Comparison of ENCODE assay signal across 8 cellular contexts in the genomic region with DNA sequence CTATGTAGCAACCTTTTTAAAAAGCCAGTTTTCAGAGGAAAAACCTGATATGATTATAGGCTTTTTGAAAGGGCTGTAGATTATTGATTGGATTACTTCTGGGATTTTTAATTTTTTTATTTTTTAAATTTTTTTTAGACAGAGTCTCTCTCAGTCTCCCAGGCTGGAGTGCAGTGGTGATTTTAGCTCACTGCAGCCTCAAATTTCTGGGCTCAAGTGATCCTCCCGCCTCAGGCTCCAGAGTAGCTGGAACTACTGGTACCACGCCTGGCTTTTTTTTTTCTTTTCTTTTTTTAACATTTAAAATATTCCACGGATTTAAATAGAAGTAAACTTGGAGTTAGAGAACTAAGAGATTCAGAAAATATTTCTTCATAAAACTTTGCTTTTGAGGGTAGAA. TPM values are rescaled to one million over a fixed set of nuclear protein-coding genes. Genes with fewer than 3 reads are reported as not detected.
DNase-seq lines count a peak whose midpoint lies in the region; TF ChIP-seq lines count a peak whose summit lies in the region.

No MANE protein-coding gene starts in this region.

- peaks cover 27% of the 10 kb centered on the region for H3K4me1 Mint-ChIP-seq in activated naive CD4-positive, alpha-beta T cell treated with anti-CD3 and anti-CD28 coated beads, Interleukin-2, amount 10 ng/mL, durations not matched to agents 7 days and 5 days
- peaks cover 3% of the 10 kb centered on the region for H3K4me1 Mint-ChIP-seq in glutamatergic neuron (ENCODE audit: low read depth, unreplicated experiment)

- no peaks in the 10 kb centered on the region for H3K27me3 Mint-ChIP-seq in activated naive CD4-positive, alpha-beta T cell treated with anti-CD3 and anti-CD28 coated beads, Interleukin-2, amount 10 ng/mL, durations not matched to agents 7 days and 5 days
- H3K27me3 Mint-ChIP-seq in glutamatergic neuron (ENCODE audit: unreplicated experiment), result no peaks in the 10 kb centered on the region

- no peak for DNase-seq in activated naive CD4-positive, alpha-beta T cell treated with anti-CD3 and anti-CD28 coated beads, Interleukin-2, amount 10 ng/mL, durations not matched to agents 7 days and 5 days
- no peak for DNase-seq in activated naive CD4-positive, alpha-beta T cell treated with anti-CD3 and anti-CD28 coated beads, Interleukin-2, amount 50 U/mL, for 16 hours
- DNase-seq in WERI-Rb-1 (no peak), glutamatergic neuron (no peak), EL (no peak), NCI-H1436 treated with DMSO at 0.1 percent for 48 hours (lab: John Stamatoyannopoulos, UW) (no peak), GM19238 (ENCODE audit: insufficient read length, low spot score) (no peak)

- peak overlapping the region; percentile 89 for H3K27ac Mint-ChIP-seq in activated naive CD4-positive, alpha-beta T cell treated with anti-CD3 and anti-CD28 coated beads, Interleukin-2, amount 10 ng/mL, durations not matched to agents 7 days and 5 days
- H3K27ac Mint-ChIP-seq in glutamatergic neuron (ENCODE audit: unreplicated experiment), result no peak overlapping the region

- H3K27me3 ChIP-seq in WERI-Rb-1 (ENCODE audit: insufficient read depth, low read depth, severe bottlenecking) (no peaks in the 10 kb centered on the region), thymus (ENCODE audit: control insufficient read depth, insufficient read depth) (no peaks in the 10 kb centered on the region)

- peak overlapping the region; percentile 91 for H3K4me3 Mint-ChIP-seq in activated naive CD4-positive, alpha-beta T cell treated with anti-CD3 and anti-CD28 coated beads, Interleukin-2, amount 10 ng/mL, durations not matched to agents 7 days and 5 days
- H3K4me3 Mint-ChIP-seq in glutamatergic neuron (ENCODE audit: unreplicated experiment), result peak overlapping the region; percentile 97

- H3K36me3 Mint-ChIP-seq in activated naive CD4-positive, alpha-beta T cell treated with anti-CD3 and anti-CD28 coated beads, Interleukin-2, amount 10 ng/mL, durations not matched to agents 7 days and 5 days, result peaks cover 35% of the 10 kb centered on the region
- no peaks in the 10 kb centered on the region for H3K36me3 Mint-ChIP-seq in glutamatergic neuron (ENCODE audit: unreplicated experiment)

- H3K36me3 ChIP-seq in WERI-Rb-1 (peaks cover 47% of the 10 kb centered on the region), thymus (ENCODE audit: control insufficient read depth, insufficient read depth) (peaks cover 13% of the 10 kb centered on the region)

- H3K4me1 ChIP-seq in thymus (ENCODE audit: control insufficient read depth, insufficient read depth, low read length), result no peaks in the 10 kb centered on the region

- TF ChIP-seq CTCF in WERI-Rb-1 (IDR thresholded peaks at IDR 0.05; ENCODE audit: low read depth, low read length), result no peak
- TF ChIP-seq CTCF in glutamatergic neuron (IDR thresholded peaks at IDR 0.05; ENCODE audit: partially characterized antibody, unreplicated experiment), result peak; percentile 7

- peak overlapping the region; percentile 93 for H3K4me3 ChIP-seq in WERI-Rb-1 (ENCODE audit: low read depth, low read length)
- peak overlapping the region; percentile 66 for H3K4me3 ChIP-seq in thymus (ENCODE audit: low read length)

- WGBS in thymus, result 98% methylated on average over 3 of the region's 3 CpGs

- H3K9me3 ChIP-seq in WERI-Rb-1 (ENCODE audit: severe bottlenecking), result no peaks in the 10 kb centered on the region
- no peaks in the 10 kb centered on the region for H3K9me3 ChIP-seq in thymus (ENCODE audit: control insufficient read depth)

- H3K27ac ChIP-seq in WERI-Rb-1 (no peak overlapping the region), thymus (ENCODE audit: low read depth) (no peak overlapping the region)

- no peaks in the 10 kb centered on the region for H3K9me3 Mint-ChIP-seq in activated naive CD4-positive, alpha-beta T cell treated with anti-CD3 and anti-CD28 coated beads, Interleukin-2, amount 10 ng/mL, durations not matched to agents 7 days and 5 days
- H3K9me3 Mint-ChIP-seq in glutamatergic neuron (ENCODE audit: unreplicated experiment), result peaks cover 2% of the 10 kb centered on the region

- CTCF ChIA-PET in activated naive CD4-positive, alpha-beta T cell treated with anti-CD3 and anti-CD28 coated beads, Interleukin-2, amount 10 ng/mL, durations not matched to agents 7 days and 5 days (lab: Charles Lee), result interaction anchor here (0.6 to 2.3 kb wide), 3 partner anchors 20 to 104 kb away, joined by 3 to 7 read pairs (median 3); no protein-coding TSS in a partner anchor

RNA-seq across cellular contexts. Expression of a gene that starts 1.2 kb away (rescaled TPM):
- total RNA-seq in glutamatergic neuron (ENCODE audit: unreplicated experiment), result 44.6 TPM
- polyA plus RNA-seq in thymus, result 15.0 TPM
